In genomic region chr22:42277988-42278776, GRCh38 we compare ENCODE assay signal across 8 cellular contexts. TPM values are rescaled to one million over a fixed set of nuclear protein-coding genes. Genes with fewer than 3 reads are reported as not detected.
DNase-seq lines count a peak whose midpoint lies in the region; ATAC-seq, FAIRE-seq and TF ChIP-seq lines count a peak whose summit lies in the region.

No MANE protein-coding gene starts in this region.

- intact Hi-C loops in K562 (cut with micrococcal nuclease), result loop anchor here (1.0 kb wide), 1 partner anchor 159 kb away; no protein-coding TSS in a partner anchor
- intact Hi-C loops in posterior cingulate gyrus (cut with DNase I), result loop anchor here (2.0 kb wide), 1 partner anchor 159 kb away; no protein-coding TSS in a partner anchor

- H3K9me3 ChIP-seq in K562 (replicated peaks; ENCODE audit: control insufficient read depth, insufficient read depth, low read depth, low read length), result no peaks in the 10 kb centered on the region

- H2AFZ ChIP-seq in K562 (ENCODE audit: low read depth, low read length), result no peak overlapping the region

- no peaks in the 10 kb centered on the region; the same call in 2 of the 3 replicates for H3K36me3 ChIP-seq in K562 (ENCODE audit: control insufficient read depth, insufficient read depth, low read length)

- peak in 1 of 2 experiments; percentile 44; a peak in 2 of 4 replicates for TF ChIP-seq RAD21 in K562 (CRISPR knock-in tag; conservative IDR thresholded peaks at IDR 0.05 in 1 of 2, IDR thresholded peaks at IDR 0.05 in 1 of 2)

- no peak for TF ChIP-seq POLR2A in K562 (conservative IDR thresholded peaks at IDR 0.05)

- H3K27ac ChIP-seq in K562 (ENCODE audit: extremely low read depth, low read depth, low read length), result no peak overlapping the region

- peak; percentile 29 to 40 (median 30); a peak in 4 of 6 replicates for TF ChIP-seq CTCF in K562 (IDR thresholded peaks at IDR 0.05 in 2 of 3, conservative IDR thresholded peaks at IDR 0.05 in 1 of 3; ENCODE audit: insufficient read depth in 2 of 3, low read depth in 1 of 3, low read length in 3 of 3)

- H3K27me3 ChIP-seq in K562 (ENCODE audit: control insufficient read depth in 2 of 2, insufficient read depth in 2 of 2, low read length in 2 of 2), result no peaks in the 10 kb centered on the region; a peak in 1 of 5 replicates

- peaks cover 6% of the 10 kb centered on the region; the same call in 1 of the 2 replicates for H4K20me1 ChIP-seq in K562 (replicated peaks; ENCODE audit: control insufficient read depth, insufficient read depth, low read length)

- POLR2A ChIA-PET in K562 (lab: Yijun Ruan, JAX), result no interaction called here

- H3K9ac ChIP-seq in K562 (ENCODE audit: insufficient read depth in 1 of 2, low read depth in 2 of 2, low read length in 2 of 2), result 0 out of 4 replicates have a peak overlapping the region, but pooled peaks of 1 of the 2 experiments have one; percentile 58

- no peak overlapping the region for H3K4me3 ChIP-seq in K562

- in situ Hi-C loops in K562 (cut with MboI), result no loop called here

- ATAC-seq in HG02798 (IDR thresholded peaks at IDR 0.05; ENCODE audit: poor library complexity, unreplicated experiment), result peak; percentile 65
- peak; percentile 55; the same call in 2 of the 3 replicates for ATAC-seq in K562
- no peak for ATAC-seq in HG03571 (IDR thresholded peaks at IDR 0.05; ENCODE audit: unreplicated experiment)
- ATAC-seq in GM18868 (IDR thresholded peaks at IDR 0.05; ENCODE audit: unreplicated experiment), result no peak
- no peak for ATAC-seq in GM21360 (IDR thresholded peaks at IDR 0.05; ENCODE audit: unreplicated experiment)

- peak; percentile 10 for DNase-seq in NOMO-1 treated with DMSO at 0.1 percent for 48 hours (lab: John Stamatoyannopoulos, UW; ENCODE audit: unreplicated experiment)
- DNase-seq in NOMO-1 (lab: John Stamatoyannopoulos, UW; ENCODE audit: unreplicated experiment in 2 of 2), result no peak
- no peak for DNase-seq in K562 (ENCODE audit: extremely low read depth in 1 of 4, low spot score in 3 of 4)
- peak in 8 of 10 donors; percentile 49 to 93 (median 61) for DNase-seq in posterior cingulate gyrus

- no peak overlapping the region for H3K4me2 ChIP-seq in K562 (ENCODE audit: insufficient read depth, low read length)

- no peak for FAIRE-seq in K562 (lab: Jason Lieb, UNC)

- CTCF ChIA-PET in K562 (lab: Yijun Ruan, JAX; ENCODE audit: low intra/inter-chr PET ratio), result interaction anchor here (1.1 kb wide), 1 partner anchor 160 kb away, joined by 4 read pairs; no protein-coding TSS in a partner anchor

- no peak for TF ChIP-seq EP300 in K562 (IDR thresholded peaks at IDR 0.05; ENCODE audit: low read length)

- peaks cover 2% of the 10 kb centered on the region for H3K9me1 ChIP-seq in K562 (ENCODE audit: control insufficient read depth, insufficient read depth, low read length)

- 38% methylated on average over 18 of the region's 21 CpGs for WGBS in K562 (ENCODE audit: insufficient coverage, low coverage, missing lambda C conversion rate)

- no TSS peak for BruUV-seq in K562 (replicated peaks; lab: Mats Ljungman, UMichigan)

- peaks cover 0 to 16% of the 10 kb centered on the region in 2 experiments; a peak in 2 of 5 replicates for H3K4me1 ChIP-seq in K562 (replicated peaks in 1 of 2; ENCODE audit: control insufficient read depth in 2 of 2, insufficient read depth in 2 of 2, low read length in 2 of 2)

- no peaks in the 10 kb centered on the region for H3K79me2 ChIP-seq in K562 (ENCODE audit: control insufficient read depth, insufficient read depth, low read length)

TF ChIP-seq in K562, 482 proteins besides CTCF, POLR2A, EP300 and RAD21:
- TF ChIP-seq ZBTB33 (CRISPR knock-in tag; IDR thresholded peaks at IDR 0.05) (peak; percentile 74), ZNF143 (CRISPR knock-in tag; IDR thresholded peaks at IDR 0.05) (no peak)
TF ChIP-seq in K562: peak in this region for 1.

RNA-seq across cellular contexts. Expression of gene TCF20, which starts 7.7 kb away (rescaled TPM):
- 51.3 and 53.3 TPM in 2 replicates for total RNA-seq in K562 (2011; cell fraction: chromatin; rRNA removed; ENCODE audit: low replicate concordance)
- total RNA-seq in K562 (2011; cell fraction: nucleolus; rRNA removed), result 28.7 and 31.3 TPM in 2 replicates
- 20.4 and 27.4 TPM in 2 replicates for total RNA-seq in K562 (2011; cell fraction: nucleoplasm; rRNA removed)
- total RNA-seq in K562 (2014; rRNA removed) (22.5 and 26.7 TPM in 2 replicates), K562 (2014; rRNA removed; fragmentation: Illumina TruSeq; extraction: Trizol) (17.5 and 17.6 TPM in 2 replicates), K562 (2015; rRNA removed; fragmentation: Illumina TruSeq; extraction: Trizol) (19.0 TPM in 2 replicates), K562 (2021) (37.5 and 43.6 TPM in 2 replicates)
- polyA plus RNA-seq in K562 (2011; rRNA removed) (12.9 and 13.5 TPM in 2 replicates), K562 (2014; fragmentation: Illumina TruSeq; extraction: Trizol) (15.9 and 18.6 TPM in 2 replicates), K562 (2014; fragmentation: Nextera tagmentation; extraction: Ambion mirVana) (under 1 TPM; 0.35 to 0.44 TPM), K562 (2014; rRNA removed) (12.9 and 13.3 TPM in 2 replicates)
- polyA plus RNA-seq in K562 (2011; cell fraction: cytosol; rRNA removed), result 11.1 and 12.3 TPM in 2 replicates
- polyA plus RNA-seq in K562 (2011; cell fraction: nucleus; rRNA removed), result 10.2 and 12.3 TPM in 2 replicates
- 10.1 and 12.6 TPM in 2 replicates for polyA plus RNA-seq in K562 (2012)
- 38.3 and 38.9 TPM in 2 replicates for polyA minus RNA-seq in K562 (2011; rRNA and poly(A)+ RNA removed)
- polyA minus RNA-seq in K562 (2011; cell fraction: cytosol; rRNA and poly(A)+ RNA removed), result 21.9 and 23.8 TPM in 2 replicates
- 10.5 and 15.9 TPM in 2 replicates for polyA minus RNA-seq in K562 (2011; cell fraction: nucleus; rRNA and poly(A)+ RNA removed)

Comparison
In these comparisons a context has a peak if more than half of its experiments do, and no peak if none do; other contexts are left out.
1. DNase-seq: peak in NOMO-1 treated with DMSO at 0.1 percent for 48 hours (single experiment) and posterior cingulate gyrus (8 of 10); none in NOMO-1 (0 of 2) and K562 (0 of 4).
2. ATAC-seq: peak in HG02798 (single experiment) and K562 (single experiment); none in HG03571 (single experiment), GM18868 (single experiment) and GM21360 (single experiment).